In the genomic region with DNA sequence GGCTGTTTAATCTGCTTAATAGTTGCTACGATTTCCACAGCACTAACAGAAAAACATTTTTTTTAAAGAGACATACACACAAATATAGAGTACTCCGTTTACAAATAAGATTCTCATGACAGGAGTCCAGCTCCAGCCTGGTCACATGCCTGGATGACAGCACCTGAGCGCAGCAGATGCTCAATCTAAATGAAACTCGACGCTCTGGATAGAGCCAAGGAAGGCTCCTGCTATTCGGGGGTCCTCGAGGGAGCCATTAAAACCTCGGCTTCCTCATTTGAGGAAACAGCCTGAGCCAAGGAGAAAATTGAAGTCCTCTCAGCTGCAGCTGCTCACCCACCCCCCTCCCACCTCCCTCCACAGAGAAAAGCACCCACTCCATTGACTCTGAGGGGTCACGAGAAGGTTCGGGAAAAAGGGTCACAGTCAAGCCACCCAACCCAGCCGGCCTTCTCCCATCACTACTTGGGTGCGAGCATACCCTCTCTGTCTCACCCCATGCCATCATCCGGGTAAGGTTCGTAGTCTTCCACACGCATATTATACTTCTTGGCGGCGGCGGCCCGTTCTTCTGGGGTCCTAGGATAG, we compare ENCODE assay signal across 1 cellular context.
TF ChIP-seq lines count a peak whose summit lies in the region.

No MANE protein-coding gene starts in this region.

TF ChIP-seq in K562, 482 proteins besides CTCF, POLR2A, EP300 and RAD21 (continued from another document):
- TF ChIP-seq, protein P1, sequence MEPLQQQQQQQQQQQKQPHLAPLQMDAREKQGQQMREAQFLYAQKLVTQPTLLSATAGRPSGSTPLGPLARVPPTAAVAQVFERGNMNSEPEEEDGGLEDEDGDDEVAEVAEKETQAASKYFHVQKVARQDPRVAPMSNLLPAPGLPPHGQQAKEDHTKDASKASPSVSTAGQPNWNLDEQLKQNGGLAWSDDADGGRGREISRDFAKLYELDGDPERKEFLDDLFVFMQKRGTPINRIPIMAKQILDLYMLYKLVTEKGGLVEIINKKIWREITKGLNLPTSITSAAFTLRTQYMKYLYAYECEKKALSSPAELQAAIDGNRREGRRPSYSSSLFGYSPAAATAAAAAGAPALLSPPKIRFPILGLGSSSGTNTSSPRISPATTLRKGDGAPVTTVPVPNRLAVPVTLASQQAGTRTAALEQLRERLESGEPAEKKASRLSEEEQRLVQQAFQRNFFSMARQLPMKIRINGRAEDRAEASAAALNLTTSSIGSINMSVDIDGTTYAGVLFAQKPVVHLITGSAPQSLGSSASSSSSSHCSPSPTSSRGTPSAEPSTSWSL (CRISPR knock-in tag; IDR thresholded peaks at IDR 0.05; ENCODE audit: borderline replicate concordance): no peak
- TF ChIP-seq, protein P2, sequence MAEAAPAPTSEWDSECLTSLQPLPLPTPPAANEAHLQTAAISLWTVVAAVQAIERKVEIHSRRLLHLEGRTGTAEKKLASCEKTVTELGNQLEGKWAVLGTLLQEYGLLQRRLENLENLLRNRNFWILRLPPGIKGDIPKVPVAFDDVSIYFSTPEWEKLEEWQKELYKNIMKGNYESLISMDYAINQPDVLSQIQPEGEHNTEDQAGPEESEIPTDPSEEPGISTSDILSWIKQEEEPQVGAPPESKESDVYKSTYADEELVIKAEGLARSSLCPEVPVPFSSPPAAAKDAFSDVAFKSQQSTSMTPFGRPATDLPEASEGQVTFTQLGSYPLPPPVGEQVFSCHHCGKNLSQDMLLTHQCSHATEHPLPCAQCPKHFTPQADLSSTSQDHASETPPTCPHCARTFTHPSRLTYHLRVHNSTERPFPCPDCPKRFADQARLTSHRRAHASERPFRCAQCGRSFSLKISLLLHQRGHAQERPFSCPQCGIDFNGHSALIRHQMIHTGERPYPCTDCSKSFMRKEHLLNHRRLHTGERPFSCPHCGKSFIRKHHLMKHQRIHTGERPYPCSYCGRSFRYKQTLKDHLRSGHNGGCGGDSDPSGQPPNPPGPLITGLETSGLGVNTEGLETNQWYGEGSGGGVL (CRISPR knock-in tag; IDR thresholded peaks at IDR 0.05): no peak
- TF ChIP-seq, protein P3, sequence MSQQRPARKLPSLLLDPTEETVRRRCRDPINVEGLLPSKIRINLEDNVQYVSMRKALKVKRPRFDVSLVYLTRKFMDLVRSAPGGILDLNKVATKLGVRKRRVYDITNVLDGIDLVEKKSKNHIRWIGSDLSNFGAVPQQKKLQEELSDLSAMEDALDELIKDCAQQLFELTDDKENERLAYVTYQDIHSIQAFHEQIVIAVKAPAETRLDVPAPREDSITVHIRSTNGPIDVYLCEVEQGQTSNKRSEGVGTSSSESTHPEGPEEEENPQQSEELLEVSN (IDR thresholded peaks at IDR 0.05; ENCODE audit: borderline replicate concordance in 1 of 2, extremely low read depth in 1 of 2, insufficient read depth in 1 of 2, insufficient read length in 1 of 2, low read depth in 1 of 2, low read length in 1 of 2, poor library complexity in 1 of 2, severe bottlenecking in 1 of 2): peak in 1 of 2 experiments; percentile 49
- TF ChIP-seq, protein P4, sequence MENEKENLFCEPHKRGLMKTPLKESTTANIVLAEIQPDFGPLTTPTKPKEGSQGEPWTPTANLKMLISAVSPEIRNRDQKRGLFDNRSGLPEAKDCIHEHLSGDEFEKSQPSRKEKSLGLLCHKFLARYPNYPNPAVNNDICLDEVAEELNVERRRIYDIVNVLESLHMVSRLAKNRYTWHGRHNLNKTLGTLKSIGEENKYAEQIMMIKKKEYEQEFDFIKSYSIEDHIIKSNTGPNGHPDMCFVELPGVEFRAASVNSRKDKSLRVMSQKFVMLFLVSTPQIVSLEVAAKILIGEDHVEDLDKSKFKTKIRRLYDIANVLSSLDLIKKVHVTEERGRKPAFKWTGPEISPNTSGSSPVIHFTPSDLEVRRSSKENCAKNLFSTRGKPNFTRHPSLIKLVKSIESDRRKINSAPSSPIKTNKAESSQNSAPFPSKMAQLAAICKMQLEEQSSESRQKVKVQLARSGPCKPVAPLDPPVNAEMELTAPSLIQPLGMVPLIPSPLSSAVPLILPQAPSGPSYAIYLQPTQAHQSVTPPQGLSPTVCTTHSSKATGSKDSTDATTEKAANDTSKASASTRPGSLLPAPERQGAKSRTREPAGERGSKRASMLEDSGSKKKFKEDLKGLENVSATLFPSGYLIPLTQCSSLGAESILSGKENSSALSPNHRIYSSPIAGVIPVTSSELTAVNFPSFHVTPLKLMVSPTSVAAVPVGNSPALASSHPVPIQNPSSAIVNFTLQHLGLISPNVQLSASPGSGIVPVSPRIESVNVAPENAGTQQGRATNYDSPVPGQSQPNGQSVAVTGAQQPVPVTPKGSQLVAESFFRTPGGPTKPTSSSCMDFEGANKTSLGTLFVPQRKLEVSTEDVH (IDR thresholded peaks at IDR 0.05; ENCODE audit: low read depth, partially characterized antibody): no peak
- no peak for TF ChIP-seq ZNF311 (CRISPR knock-in tag; IDR thresholded peaks at IDR 0.05)
